ENCODE assay signal across 31 cellular contexts in genomic region chr10:80318742-80319141, GRCh38. TPM values are rescaled to one million over a fixed set of nuclear protein-coding genes. Genes with fewer than 3 reads are reported as not detected.
DNase-seq lines count a peak whose midpoint lies in the region; ATAC-seq, FAIRE-seq and TF ChIP-seq lines count a peak whose summit lies in the region.
"Had no signal": no experiment of that assay in that cellular context is flagged by ENCODE, and none has a peak within 500 bp of the region (broad histone marks: within the 10 kb centered on the region; RNA-seq: fewer than 3 reads in every experiment).

No MANE protein-coding gene starts in this region.

- intact Hi-C loops in HepG2 (cut with micrococcal nuclease; ENCODE audit: unreplicated experiment) = no loop called here

- H3K4me2 ChIP-seq in HepG2 (ENCODE audit: low read depth, low read length) = no peak overlapping the region
- H3K4me2 ChIP-seq: BLaER1 had no signal

- BruUV-seq in HepG2 (replicated peaks; lab: Mats Ljungman, UMichigan) = no TSS peak

- H3K9ac ChIP-seq in liver (ENCODE audit: low read depth in 1 of 2, low read length in 2 of 2) = peak overlapping the region; percentile 19 to 27
- H3K9ac ChIP-seq in HepG2 (ENCODE audit: insufficient read depth, low read depth, low read length) = no peak overlapping the region
- H3K9ac ChIP-seq: BLaER1 had no signal

- H3K9me3 ChIP-seq in liver (ENCODE audit: control insufficient read depth in 4 of 4, low read length in 3 of 4) (peaks cover 0 to 2% (median 0%) of the 10 kb centered on the region in 4 donors), HepG2 (ENCODE audit: low read length) (no peaks in the 10 kb centered on the region)
- H3K9me3 ChIP-seq: BE2C had no signal

- peak overlapping the region; percentile 77 to 94 for H3K27ac ChIP-seq in liver (ENCODE audit: low read depth in 1 of 2, low read length in 2 of 2)
- H3K27ac ChIP-seq in HepG2 (ENCODE audit: extremely low read length, insufficient read depth, low read length) = no peak overlapping the region
- H3K27ac ChIP-seq: BLaER1 had no signal

- no peak for TF ChIP-seq POLR2A in HepG2 (IDR thresholded peaks at IDR 0.05; ENCODE audit: insufficient read depth in 1 of 2, low read depth in 2 of 2, low read length in 2 of 2)

- H3K79me2 ChIP-seq in HepG2 (ENCODE audit: insufficient read depth, low read length) = no peaks in the 10 kb centered on the region

- H3K36me3 ChIP-seq in liver (ENCODE audit: control insufficient read depth in 4 of 4, insufficient read depth in 3 of 4, low read depth in 1 of 4, low read length in 3 of 4) (no peaks in the 10 kb centered on the region), HepG2 (replicated peaks in 1 of 2; ENCODE audit: control insufficient read depth in 1 of 2, insufficient read depth in 2 of 2, low read length in 2 of 2) (no peaks in the 10 kb centered on the region)
- H3K36me3 ChIP-seq: BE2C, BLaER1 had no signal

- no peaks in the 10 kb centered on the region for H4K20me1 ChIP-seq in HepG2 (ENCODE audit: insufficient read depth, low read length)
- H4K20me1 ChIP-seq: BLaER1 had no signal

- POLR2A ChIA-PET in HepG2 (lab: Yijun Ruan, JAX) = no interaction called here

- no peak overlapping the region for H3K4me3 ChIP-seq in liver (ENCODE audit: low read depth in 1 of 3, low read length in 3 of 3)
- no peak overlapping the region for H3K4me3 ChIP-seq in HepG2 (replicated peaks in 1 of 3; ENCODE audit: insufficient read depth in 1 of 3, low read depth in 2 of 3, low read length in 3 of 3)
- H3K4me3 ChIP-seq: BLaER1, GM12878 had no signal

- TF ChIP-seq EP300 in HepG2 (IDR thresholded peaks at IDR 0.05; ENCODE audit: low read depth in 2 of 2, low read length in 2 of 2) (no peak), HepG2 (CRISPR knock-in tag; IDR thresholded peaks at IDR 0.05; ENCODE audit: borderline replicate concordance) (no peak)

- FAIRE-seq in HepG2 (lab: Jason Lieb, UNC) = no peak
- FAIRE-seq: A204.1, GM12878, GM12892, GM18507, GM19239 had no signal

- no peak for TF ChIP-seq CTCF in liver (IDR thresholded peaks at IDR 0.05; ENCODE audit: low read depth, low read length, missing input control)
- no peak for TF ChIP-seq CTCF in HepG2 (CRISPR knock-in tag; IDR thresholded peaks at IDR 0.05)

- H3K4me1 ChIP-seq in liver (ENCODE audit: control insufficient read depth in 4 of 4, insufficient read depth in 4 of 4, low read length in 3 of 4) (peaks cover 4 to 34% (median 24%) of the 10 kb centered on the region in 4 donors), HepG2 (ENCODE audit: insufficient read depth, low read length) (peaks cover 40% of the 10 kb centered on the region)
- H3K4me1 ChIP-seq: BE2C had no signal

- CTCF ChIA-PET in HepG2 (lab: Yijun Ruan, JAX; ENCODE audit: low intra/inter-chr PET ratio, low total read pairs) = no interaction called here

- ATAC-seq in HepG2 = no peak
- ATAC-seq in left lobe of liver = peak; percentile 13
- no peak for ATAC-seq in HG02870 (IDR thresholded peaks at IDR 0.05; ENCODE audit: unreplicated experiment)
- ATAC-seq: GM12878 had no signal

- in situ Hi-C loops in HepG2 (cut with HindIII; ENCODE audit: extremely low pct_ligation_motif_present, low pct_unique_long_range_greater_than_20kb) = no loop called here

- DNase-seq in HepG2 (ENCODE audit: low spot score) (no peak), left lobe of liver (ENCODE audit: low spot score) (no peak), NCI-H2029 (lab: John Stamatoyannopoulos, UW) (no peak)
- DNase-seq: 8988T; ACHN; BE2C; C1 segment of cervical spinal cord; CD4-positive, alpha-beta memory T cell; CD4-positive, CD25-positive, alpha-beta regulatory T cell; CD8-positive, alpha-beta memory T cell; COR-L47; DMS 273 treated with DMSO at 0.1 percent for 48 hours; DMS153; DMS53; DMS79; DND-41; EL; GDM1 had no signal

- H3K27me3 ChIP-seq in liver (ENCODE audit: control insufficient read depth in 4 of 4, insufficient read depth in 4 of 4, low read length in 3 of 4) = no peaks in the 10 kb centered on the region
- no peaks in the 10 kb centered on the region for H3K27me3 ChIP-seq in HepG2 (ENCODE audit: control insufficient read depth in 1 of 2, insufficient read depth in 2 of 2, low read length in 2 of 2)
- H3K27me3 ChIP-seq: BE2C, BLaER1 had no signal

- no peak overlapping the region for H2AFZ ChIP-seq in HepG2 (ENCODE audit: low read length)

- TF ChIP-seq RAD21 in liver (IDR thresholded peaks at IDR 0.05) (no peak), HepG2 (CRISPR knock-in tag; IDR thresholded peaks at IDR 0.05) (no peak)

RNA-seq across cellular contexts. Expression of gene MAT1A, which starts 29.3 kb away (rescaled TPM):
- total RNA-seq in liver (100 to 1,000 TPM; 179 to 662 TPM), HepG2 (2016; rRNA removed; fragmentation: Illumina TruSeq; extraction: Trizol) (76.9 and 101 TPM in 2 replicates), left lobe of liver (928 TPM)
- polyA plus RNA-seq in liver (100 to 1,000 TPM; 327 to 759 TPM), HepG2 (2011; rRNA removed) (57.1 and 71.8 TPM in 2 replicates)
- total RNA-seq in HepG2 (2016; cell fraction: cytosol; rRNA removed; fragmentation: Illumina TruSeq; extraction: Trizol; ENCODE audit: low read depth) = 8.2 and 9.7 TPM in 2 replicates
- total RNA-seq in HepG2 (2016; cell fraction: insoluble cytoplasmic fraction; rRNA removed; fragmentation: Illumina TruSeq; extraction: Trizol) = 77.4 and 101 TPM in 2 replicates
- total RNA-seq in HepG2 (2016; cell fraction: membrane; rRNA removed; fragmentation: Illumina TruSeq; extraction: Trizol) = 35.3 and 36.5 TPM in 2 replicates
- total RNA-seq in HepG2 (2016; cell fraction: nucleus; rRNA removed; fragmentation: Illumina TruSeq; extraction: Trizol) = 51.9 and 57.9 TPM in 2 replicates
- polyA plus RNA-seq in HepG2 (2011; cell fraction: cytosol; rRNA removed) = 67.8 and 68.7 TPM in 2 replicates
- 86.2 and 106 TPM in 2 replicates for polyA plus RNA-seq in HepG2 (2011; cell fraction: nucleus; rRNA removed)
- polyA plus RNA-seq in HepG2 (2012) = 51.2 and 64.8 TPM in 2 replicates
- 7.9 and 9.8 TPM in 2 replicates for polyA plus RNA-seq in HepG2 (2016; cell fraction: cytosol; fragmentation: Illumina TruSeq; extraction: Trizol; ENCODE audit: low read depth)
- polyA plus RNA-seq in HepG2 (2016; cell fraction: insoluble cytoplasmic fraction; fragmentation: Illumina TruSeq; extraction: Trizol; ENCODE audit: low read depth) = 98.3 and 108 TPM in 2 replicates
- polyA plus RNA-seq in HepG2 (2016; cell fraction: membrane; fragmentation: Illumina TruSeq; extraction: Trizol; ENCODE audit: low read depth) = 26.5 and 26.9 TPM in 2 replicates
- 93.4 and 100 TPM in 2 replicates for polyA plus RNA-seq in HepG2 (2016; cell fraction: nucleus; fragmentation: Illumina TruSeq; extraction: Trizol; ENCODE audit: insufficient read depth, low read depth)
- polyA minus RNA-seq in HepG2 (2011; rRNA and poly(A)+ RNA removed; ENCODE audit: low replicate concordance) = 0.07 and 103 TPM in 2 replicates
- 28.5 and 32.8 TPM in 2 replicates for polyA minus RNA-seq in HepG2 (2011; cell fraction: cytosol; rRNA and poly(A)+ RNA removed)
- polyA minus RNA-seq in HepG2 (2011; cell fraction: nucleus; rRNA and poly(A)+ RNA removed) = 23.2 and 35.9 TPM in 2 replicates
- total RNA-seq: A673; CD4-positive, alpha-beta memory T cell; CD4-positive, CD25-positive, alpha-beta regulatory T cell; CD8-positive, alpha-beta memory T cell had no signal
- polyA plus RNA-seq: AG04450; CD14-positive monocyte; CD4-positive, alpha-beta memory T cell; CD4-positive, CD25-positive, alpha-beta regulatory T cell; CD8-positive, alpha-beta memory T cell; GM12878 had no signal

RNA-seq across cellular contexts. Expression of gene DYDC1, which starts 37.8 kb away (rescaled TPM):
- total RNA-seq in liver (under 1 TPM in 1 of 2 donors, not detected in 1; 0.23 TPM), HepG2 (2016; rRNA removed; fragmentation: Illumina TruSeq; extraction: Trizol) (not detected in 2 replicates), left lobe of liver (not detected)
- polyA plus RNA-seq in liver (not detected), HepG2 (2011; rRNA removed) (not detected in 2 replicates)
- not detected in 2 replicates for total RNA-seq in HepG2 (2016; cell fraction: cytosol; rRNA removed; fragmentation: Illumina TruSeq; extraction: Trizol; ENCODE audit: low read depth)
- not detected in 2 replicates for total RNA-seq in HepG2 (2016; cell fraction: insoluble cytoplasmic fraction; rRNA removed; fragmentation: Illumina TruSeq; extraction: Trizol)
- not detected in 2 replicates for total RNA-seq in HepG2 (2016; cell fraction: membrane; rRNA removed; fragmentation: Illumina TruSeq; extraction: Trizol)
- total RNA-seq in HepG2 (2016; cell fraction: nucleus; rRNA removed; fragmentation: Illumina TruSeq; extraction: Trizol) = not detected in 2 replicates
- not detected in 2 replicates for polyA plus RNA-seq in HepG2 (2011; cell fraction: cytosol; rRNA removed)
- not detected in 2 replicates for polyA plus RNA-seq in HepG2 (2011; cell fraction: nucleus; rRNA removed)
- polyA plus RNA-seq in HepG2 (2012) = not detected in 2 replicates
- polyA plus RNA-seq in HepG2 (2016; cell fraction: cytosol; fragmentation: Illumina TruSeq; extraction: Trizol; ENCODE audit: low read depth) = not detected in 2 replicates
- polyA plus RNA-seq in HepG2 (2016; cell fraction: insoluble cytoplasmic fraction; fragmentation: Illumina TruSeq; extraction: Trizol; ENCODE audit: low read depth) = not detected in 2 replicates
- polyA plus RNA-seq in HepG2 (2016; cell fraction: membrane; fragmentation: Illumina TruSeq; extraction: Trizol; ENCODE audit: low read depth) = not detected in 2 replicates
- polyA plus RNA-seq in HepG2 (2016; cell fraction: nucleus; fragmentation: Illumina TruSeq; extraction: Trizol; ENCODE audit: insufficient read depth, low read depth) = not detected in 2 replicates
- polyA minus RNA-seq in HepG2 (2011; rRNA and poly(A)+ RNA removed; ENCODE audit: low replicate concordance) = not detected in 2 replicates
- polyA minus RNA-seq in HepG2 (2011; cell fraction: cytosol; rRNA and poly(A)+ RNA removed) = not detected in 2 replicates
- not detected in 2 replicates for polyA minus RNA-seq in HepG2 (2011; cell fraction: nucleus; rRNA and poly(A)+ RNA removed)
- total RNA-seq: A673; CD4-positive, alpha-beta memory T cell; CD4-positive, CD25-positive, alpha-beta regulatory T cell; CD8-positive, alpha-beta memory T cell; Daoy; G401; GM12878 had no signal
- polyA plus RNA-seq: AG04450; CD14-positive monocyte; CD4-positive, alpha-beta memory T cell; CD4-positive, CD25-positive, alpha-beta regulatory T cell; CD8-positive, alpha-beta memory T cell; GM12878 had no signal

RNA-seq across cellular contexts. Expression of gene DYDC2, which starts 37.8 kb away (rescaled TPM):
- total RNA-seq in liver = 1 to 10 TPM in 1 of 2 donors, under 1 TPM in 1; 0.25 to 2.0 TPM
- polyA plus RNA-seq in liver = under 1 TPM; 0.14 to 0.25 TPM
- 2.3 and 4.2 TPM in 2 replicates for total RNA-seq in HepG2 (2016; rRNA removed; fragmentation: Illumina TruSeq; extraction: Trizol)
- 2.6 and 2.8 TPM in 2 replicates for total RNA-seq in HepG2 (2016; cell fraction: cytosol; rRNA removed; fragmentation: Illumina TruSeq; extraction: Trizol; ENCODE audit: low read depth)
- 2.9 and 3.6 TPM in 2 replicates for total RNA-seq in HepG2 (2016; cell fraction: insoluble cytoplasmic fraction; rRNA removed; fragmentation: Illumina TruSeq; extraction: Trizol)
- 6.5 and 7.7 TPM in 2 replicates for total RNA-seq in HepG2 (2016; cell fraction: membrane; rRNA removed; fragmentation: Illumina TruSeq; extraction: Trizol)
- 1.3 TPM in 2 replicates for total RNA-seq in HepG2 (2016; cell fraction: nucleus; rRNA removed; fragmentation: Illumina TruSeq; extraction: Trizol)
- polyA plus RNA-seq in HepG2 (2011; rRNA removed) = 0.98 and 2.3 TPM in 2 replicates
- polyA plus RNA-seq in HepG2 (2011; cell fraction: cytosol; rRNA removed) = 0.59 and 1.8 TPM in 2 replicates
- polyA plus RNA-seq in HepG2 (2011; cell fraction: nucleus; rRNA removed) = 0.27 and 1.1 TPM in 2 replicates
- 4.0 and 6.8 TPM in 2 replicates for polyA plus RNA-seq in HepG2 (2012)
- 3.9 and 4.9 TPM in 2 replicates for polyA plus RNA-seq in HepG2 (2016; cell fraction: cytosol; fragmentation: Illumina TruSeq; extraction: Trizol; ENCODE audit: low read depth)
- 3.9 and 4.6 TPM in 2 replicates for polyA plus RNA-seq in HepG2 (2016; cell fraction: insoluble cytoplasmic fraction; fragmentation: Illumina TruSeq; extraction: Trizol; ENCODE audit: low read depth)
- polyA plus RNA-seq in HepG2 (2016; cell fraction: membrane; fragmentation: Illumina TruSeq; extraction: Trizol; ENCODE audit: low read depth) = 6.4 and 7.3 TPM in 2 replicates
- 3.3 and 6.0 TPM in 2 replicates for polyA plus RNA-seq in HepG2 (2016; cell fraction: nucleus; fragmentation: Illumina TruSeq; extraction: Trizol; ENCODE audit: insufficient read depth, low read depth)
- polyA minus RNA-seq in HepG2 (2011; rRNA and poly(A)+ RNA removed; ENCODE audit: low replicate concordance) = 0.32 TPM in 1 of 2 replicates, not detected in the other
- 0.53 and 1.3 TPM in 2 replicates for polyA minus RNA-seq in HepG2 (2011; cell fraction: cytosol; rRNA and poly(A)+ RNA removed)
- polyA minus RNA-seq in HepG2 (2011; cell fraction: nucleus; rRNA and poly(A)+ RNA removed) = 0.62 TPM in 1 of 2 replicates, not detected in the other
- total RNA-seq in left lobe of liver = 0.48 TPM
- total RNA-seq: A673; CD4-positive, alpha-beta memory T cell; CD4-positive, CD25-positive, alpha-beta regulatory T cell; CD8-positive, alpha-beta memory T cell; Daoy; G401; GM12878 had no signal
- polyA plus RNA-seq: AG04450; CD14-positive monocyte; CD4-positive, alpha-beta memory T cell; CD4-positive, CD25-positive, alpha-beta regulatory T cell; CD8-positive, alpha-beta memory T cell had no signal
